ENCODE assay signal across 8 cellular contexts in the genomic region with DNA sequence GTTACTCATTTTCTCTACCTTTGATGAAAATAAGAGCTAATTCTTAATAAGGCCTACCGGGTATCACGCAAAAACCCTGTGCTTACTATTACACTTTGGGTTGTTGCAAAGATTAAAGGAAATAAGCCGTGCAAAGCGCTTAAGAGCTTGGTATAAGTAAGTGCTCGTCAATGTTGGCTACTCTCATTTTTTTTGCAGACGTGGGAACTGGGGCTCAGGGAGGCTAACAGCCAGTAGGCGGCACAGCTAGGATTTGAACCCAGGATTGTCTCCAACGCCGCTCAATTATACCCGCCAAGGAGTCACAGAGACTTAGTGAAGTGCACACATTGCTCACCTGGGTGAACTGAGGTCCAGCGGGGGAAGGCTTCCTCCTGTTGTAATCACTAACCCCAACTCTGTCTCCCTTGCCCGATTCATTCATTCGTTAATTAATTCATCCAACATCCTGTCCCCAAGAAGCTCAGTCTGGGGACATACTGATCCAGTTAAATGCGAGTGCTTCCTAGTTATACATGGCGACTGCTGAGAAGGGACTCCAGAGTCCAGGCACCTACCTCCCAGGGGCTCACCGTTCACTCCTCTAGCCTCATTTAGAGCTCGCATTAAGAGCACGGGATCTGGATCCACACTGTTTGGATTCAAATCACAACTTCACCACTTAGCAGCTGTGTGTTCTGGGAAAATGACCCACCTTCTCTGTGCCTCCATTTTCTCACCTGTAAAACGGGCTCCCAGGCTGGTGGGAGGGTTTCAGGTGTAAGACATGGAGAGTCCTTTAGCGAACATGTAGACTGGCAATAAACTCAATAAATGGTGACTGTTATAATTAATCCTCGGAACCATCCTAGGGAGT. TPM values are rescaled to one million over a fixed set of nuclear protein-coding genes. Genes with fewer than 3 reads are reported as not detected.
DNase-seq lines count a peak whose midpoint lies in the region; ATAC-seq lines count a peak whose summit lies in the region.

No MANE protein-coding gene starts in this region.

- H3K4me1 Mint-ChIP-seq in IgD-negative memory B cell (peaks cover 21 to 31% (median 28%) of the 10 kb centered on the region in 3 donors), immature natural killer cell (peaks cover 44 to 58% of the 10 kb centered on the region in 2 donors)
- peaks cover 61% of the 10 kb centered on the region for H3K4me1 Mint-ChIP-seq in activated naive CD8-positive, alpha-beta T cell (ENCODE audit: low read depth)
- peaks cover 51% of the 10 kb centered on the region for H3K4me1 Mint-ChIP-seq in stimulated activated memory B cell treated with anti-CD40 and anti-IgM and Interleukin-4, amounts not matched to agents 10 μg/mL and 1 μg/mL and 100 μg/mL, for 72 hours

- ATAC-seq in stimulated activated memory B cell treated with anti-CD40 and anti-IgM and Interleukin-4, amounts not matched to agents 10 μg/mL and 1 μg/mL and 100 μg/mL, for 72 hours = no peak
- ATAC-seq in GM18858 (IDR thresholded peaks at IDR 0.05; ENCODE audit: unreplicated experiment) = no peak
- ATAC-seq in HG02870 (IDR thresholded peaks at IDR 0.05; ENCODE audit: unreplicated experiment) = no peak

- no peaks in the 10 kb centered on the region for H3K27me3 Mint-ChIP-seq in IgD-negative memory B cell
- H3K27me3 Mint-ChIP-seq in activated naive CD8-positive, alpha-beta T cell = no peaks in the 10 kb centered on the region
- H3K27me3 Mint-ChIP-seq in immature natural killer cell (ENCODE audit: low read depth in 3 of 3) = peaks cover 10 to 21% (median 15%) of the 10 kb centered on the region in 3 donors
- H3K27me3 Mint-ChIP-seq in stimulated activated memory B cell treated with anti-CD40 and anti-IgM and Interleukin-4, amounts not matched to agents 10 μg/mL and 1 μg/mL and 100 μg/mL, for 72 hours = no peaks in the 10 kb centered on the region

- peak overlapping the region; percentile 81 to 99 (median 98) for H3K27ac Mint-ChIP-seq in IgD-negative memory B cell
- H3K27ac Mint-ChIP-seq in activated naive CD8-positive, alpha-beta T cell = peak overlapping the region; percentile 98
- H3K27ac Mint-ChIP-seq in immature natural killer cell = peak overlapping the region; percentile 98 to 100 (median 99)
- H3K27ac Mint-ChIP-seq in stimulated activated memory B cell treated with anti-CD40 and anti-IgM and Interleukin-4, amounts not matched to agents 10 μg/mL and 1 μg/mL and 100 μg/mL, for 72 hours = peak overlapping the region; percentile 94

- H3K4me3 Mint-ChIP-seq in IgD-negative memory B cell = peak overlapping the region; percentile 91 to 99 (median 96)
- peak overlapping the region; percentile 97 for H3K4me3 Mint-ChIP-seq in activated naive CD8-positive, alpha-beta T cell
- peak overlapping the region; percentile 97 to 99 (median 98) for H3K4me3 Mint-ChIP-seq in immature natural killer cell
- H3K4me3 Mint-ChIP-seq in stimulated activated memory B cell treated with anti-CD40 and anti-IgM and Interleukin-4, amounts not matched to agents 10 μg/mL and 1 μg/mL and 100 μg/mL, for 72 hours = peak overlapping the region; percentile 99

- H3K36me3 Mint-ChIP-seq in IgD-negative memory B cell (no peaks in the 10 kb centered on the region), immature natural killer cell (peaks cover 0 to 7% (median 5%) of the 10 kb centered on the region in 3 donors)
- no peaks in the 10 kb centered on the region for H3K36me3 Mint-ChIP-seq in activated naive CD8-positive, alpha-beta T cell
- peaks cover 23% of the 10 kb centered on the region for H3K36me3 Mint-ChIP-seq in stimulated activated memory B cell treated with anti-CD40 and anti-IgM and Interleukin-4, amounts not matched to agents 10 μg/mL and 1 μg/mL and 100 μg/mL, for 72 hours

- DNase-seq in DMS153 (lab: John Stamatoyannopoulos, UW) = peak; percentile 36
- DNase-seq in immature natural killer cell = no peak
- DNase-seq in activated effector memory CD4-positive, alpha-beta T cell treated with Interleukin-2 at 50 U/mL for 16 hours = no peak

- no peaks in the 10 kb centered on the region for H3K9me3 Mint-ChIP-seq in IgD-negative memory B cell
- no peaks in the 10 kb centered on the region for H3K9me3 Mint-ChIP-seq in activated naive CD8-positive, alpha-beta T cell (ENCODE audit: low read depth)
- no peaks in the 10 kb centered on the region for H3K9me3 Mint-ChIP-seq in immature natural killer cell
- no peaks in the 10 kb centered on the region for H3K9me3 Mint-ChIP-seq in stimulated activated memory B cell treated with anti-CD40 and anti-IgM and Interleukin-4, amounts not matched to agents 10 μg/mL and 1 μg/mL and 100 μg/mL, for 72 hours

RNA-seq across cellular contexts. Expression of a gene that starts 0.9 kb away (rescaled TPM):
- polyA plus RNA-seq in IgD-negative memory B cell (27.8 TPM), immature natural killer cell (10 to 100 TPM; 18.7 to 41.3 (median 32.0) TPM)

RNA-seq across cellular contexts. Expression of a gene that starts 27.9 kb away (rescaled TPM):
- polyA plus RNA-seq in IgD-negative memory B cell = 1.1 TPM
- polyA plus RNA-seq in immature natural killer cell = 1 to 10 TPM in 1 of 3 donors, under 1 TPM in 1, not detected in 1; 0.23 to 1.6 TPM

RNA-seq across cellular contexts. Expression of a gene that starts 37.5 kb away (rescaled TPM):
- 0.20 TPM for polyA plus RNA-seq in IgD-negative memory B cell
- 1 to 10 TPM in 1 of 3 donors, under 1 TPM in 2; 0.38 to 1.1 (median 0.56) TPM for polyA plus RNA-seq in immature natural killer cell

RNA-seq across cellular contexts. Expression of a gene that starts 47.1 kb away (rescaled TPM):
- polyA plus RNA-seq in IgD-negative memory B cell (not detected), immature natural killer cell (not detected)
